Comparison of ENCODE assay signal across 8 cellular contexts in the genomic region with DNA sequence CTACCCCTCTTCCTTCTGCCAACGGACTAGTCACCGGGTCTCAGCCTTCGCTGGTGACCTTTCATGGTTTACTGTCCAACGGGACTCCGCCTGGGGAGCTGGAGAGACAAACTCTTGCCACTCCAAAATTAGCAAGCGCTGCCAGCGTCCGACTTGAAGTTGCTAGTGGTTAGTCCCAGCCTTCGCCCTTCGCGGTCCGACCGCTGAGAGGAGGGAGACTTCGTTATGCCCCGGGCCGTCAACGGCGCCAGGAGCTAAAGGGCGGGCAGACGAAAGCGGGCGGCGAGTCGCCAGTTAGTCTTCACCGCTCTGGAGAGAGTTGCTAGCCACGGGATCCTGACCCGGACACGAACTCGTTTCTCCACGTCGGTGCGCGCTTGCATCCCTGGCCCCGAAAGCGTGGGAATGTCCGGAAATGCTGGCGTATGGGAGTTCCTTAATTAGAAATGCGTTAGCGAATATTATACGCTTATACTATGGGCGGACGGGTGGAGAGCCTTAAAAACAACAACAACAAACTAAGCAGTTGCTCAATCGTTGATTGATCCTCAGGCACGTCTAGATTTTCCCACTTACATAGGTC. TPM values are rescaled to one million over a fixed set of nuclear protein-coding genes. Genes with fewer than 3 reads are reported as not detected.
DNase-seq lines count a peak whose midpoint lies in the region; ATAC-seq, FAIRE-seq and TF ChIP-seq lines count a peak whose summit lies in the region.

No MANE protein-coding gene starts in this region.

- DNase-seq in Caco-2 (peak; percentile 46 to 48), H1 (ENCODE audit: low read depth in 1 of 2, low spot score in 2 of 2) (no peak), mesenchymal stem cell (peak; percentile 70), inferior parietal cortex (ENCODE audit: extremely low spot score) (no peak)
- peak; percentile 55 for DNase-seq in activated CD4-positive, alpha-beta T cell treated with anti-CD3 and anti-CD28 coated beads for 48 hours
- DNase-seq in stimulated activated naive CD4-positive, alpha-beta T cell treated with Interleukin-2 at 50 U/mL for 16 hours (lab: John Stamatoyannopoulos, UW) = peak; percentile 20

- no peak overlapping the region for H3K23ac ChIP-seq in H1 (ENCODE audit: insufficient read length)
- H3K23ac ChIP-seq in mesenchymal stem cell (ENCODE audit: low read length in 2 of 2) = peak overlapping the region; percentile 79 to 96

- no peaks in the 10 kb centered on the region for H3K27me3 ChIP-seq in Caco-2 (replicated peaks; ENCODE audit: control insufficient read depth, insufficient read depth, low read length)
- no peaks in the 10 kb centered on the region for H3K27me3 ChIP-seq in H1 (replicated peaks in 1 of 4; ENCODE audit: control insufficient read depth in 3 of 4, extremely low read depth in 1 of 4, insufficient read depth in 3 of 4, low read length in 3 of 4)
- no peaks in the 10 kb centered on the region for H3K27me3 ChIP-seq in mesenchymal stem cell (ENCODE audit: control insufficient read depth in 1 of 2, insufficient read depth in 1 of 2, low read length in 2 of 2)

- intact Hi-C loops in Caco-2 (cut with micrococcal nuclease; ENCODE audit: unreplicated experiment) = no loop called here

- no peak for TF ChIP-seq POLR2A in H1 (IDR thresholded peaks at IDR 0.05; ENCODE audit: control extremely low read depth in 1 of 2, low read depth in 2 of 2, low read length in 2 of 2)

- peak overlapping the region; percentile 97 for H2BK5ac ChIP-seq in H1 (ENCODE audit: low read depth, low read length)
- H2BK5ac ChIP-seq in mesenchymal stem cell (ENCODE audit: low read depth, low read length, poor library complexity, severe bottlenecking) = peak overlapping the region; percentile 92

- no peak overlapping the region for H2BK20ac ChIP-seq in H1 (ENCODE audit: low read length)

- H4K8ac ChIP-seq in H1 (ENCODE audit: extremely low read depth, insufficient read depth, low read length) = peak overlapping the region; percentile 96
- peak overlapping the region; percentile 84 for H4K8ac ChIP-seq in mesenchymal stem cell (ENCODE audit: low read length)

- peak overlapping the region; percentile 2 for H3K56ac ChIP-seq in H1 (replicated peaks; ENCODE audit: insufficient read length, low read depth, low read length)

- FAIRE-seq in H1 (lab: Jason Lieb, UNC) = no peak

- BruUV-seq in Caco-2 (replicated peaks; lab: Mats Ljungman, UMichigan) = no TSS peak

- no peaks in the 10 kb centered on the region for H3K9me3 Mint-ChIP-seq in Caco-2 (ENCODE audit: unreplicated experiment)

- TF ChIP-seq RAD21 in H1 (IDR thresholded peaks at IDR 0.05 in 1 of 2, conservative IDR thresholded peaks at IDR 0.05 in 1 of 2; ENCODE audit: low read depth in 2 of 2, low read length in 2 of 2) = no peak

- peaks cover 49% of the 10 kb centered on the region for H3K36me3 Mint-ChIP-seq in Caco-2 (ENCODE audit: insufficient read depth, unreplicated experiment)

- H3K4me1 ChIP-seq in Caco-2 (peaks cover 10% of the 10 kb centered on the region), H1 (replicated peaks in 1 of 4; ENCODE audit: control insufficient read depth in 3 of 4, insufficient read depth in 4 of 4, low read length in 3 of 4) (no peaks in the 10 kb centered on the region; a peak in 3 of 7 replicates), mesenchymal stem cell (ENCODE audit: control insufficient read depth, insufficient read depth, low read depth, low read length) (peaks cover 1% of the 10 kb centered on the region)

- H2BK15ac ChIP-seq in H1 (ENCODE audit: low read length) = no peak overlapping the region
- peak overlapping the region; percentile 80 for H2BK15ac ChIP-seq in mesenchymal stem cell (ENCODE audit: low read depth, poor library complexity, severe bottlenecking)

- peak overlapping the region; percentile 87 to 91 for H3K4me2 ChIP-seq in H1 (ENCODE audit: insufficient read depth in 1 of 2, low read depth in 2 of 2, low read length in 2 of 2)
- H3K4me2 ChIP-seq in mesenchymal stem cell (ENCODE audit: low read length, poor library complexity, severe bottlenecking) = peak overlapping the region; percentile 68

- H4K20me1 ChIP-seq in H1 (replicated peaks in 1 of 2; ENCODE audit: control insufficient read depth in 1 of 2, insufficient read depth in 2 of 2, low read length in 2 of 2) = peaks cover 18% of the 10 kb centered on the region in 2 experiments

- H2AK5ac ChIP-seq in H1 (ENCODE audit: low read depth, low read length) (no peak overlapping the region), mesenchymal stem cell (ENCODE audit: low read length, severe bottlenecking) (no peak overlapping the region)

- no peak for TF ChIP-seq EP300 in H1 (IDR thresholded peaks at IDR 0.05; ENCODE audit: borderline replicate concordance in 1 of 2, low read depth in 2 of 2, low read length in 2 of 2)

- H4K91ac ChIP-seq in H1 (replicated peaks; ENCODE audit: insufficient read length, low read length) = no peak overlapping the region
- peak overlapping the region; percentile 96 for H4K91ac ChIP-seq in mesenchymal stem cell (ENCODE audit: low read length)

- H3K23me2 ChIP-seq in H1 (ENCODE audit: low read depth, low read length) = peaks cover 5% of the 10 kb centered on the region; the same call in 1 of the 2 replicates

- H3K4me3 Mint-ChIP-seq in Caco-2 (ENCODE audit: unreplicated experiment) = peak overlapping the region; percentile 97

- CTCF ChIA-PET in Caco-2 (lab: Charles Lee) (no interaction called here), H1 (lab: Charles Lee; ENCODE audit: partially characterized antibody) (interaction anchor here (0.7 kb wide), 1 partner anchor 15 kb away, joined by 3 read pairs; no protein-coding TSS in a partner anchor)

- TF ChIP-seq CTCF in Caco-2 (IDR thresholded peaks at IDR 0.05; ENCODE audit: insufficient read depth in 1 of 2, low read depth in 1 of 2, low read length in 1 of 2, severe bottlenecking in 1 of 2, unreplicated experiment in 1 of 2) = no peak
- TF ChIP-seq CTCF in H1 (IDR thresholded peaks at IDR 0.05; ENCODE audit: control extremely low read depth in 1 of 3, insufficient read depth in 1 of 3, low read depth in 1 of 3, low read length in 3 of 3) = no peak

- H2BK120ac ChIP-seq in H1 (replicated peaks; ENCODE audit: low read depth, low read length) (no peak overlapping the region), mesenchymal stem cell (ENCODE audit: low read depth, low read length) (peak overlapping the region; percentile 97)

- peak overlapping the region; percentile 91 for H3K18ac ChIP-seq in H1 (ENCODE audit: extremely low read depth, low read length)
- peak overlapping the region; percentile 40 to 95 for H3K18ac ChIP-seq in mesenchymal stem cell (ENCODE audit: low read depth in 1 of 2, low read length in 2 of 2)

- H2BK12ac ChIP-seq in H1 (ENCODE audit: low read depth, low read length) (no peak overlapping the region), mesenchymal stem cell (ENCODE audit: low read length in 2 of 2) (peak overlapping the region; percentile 63 to 94)

- H3K4ac ChIP-seq in H1 (replicated peaks; ENCODE audit: insufficient read length, low read depth, low read length) = peak overlapping the region; percentile 83
- peak overlapping the region; percentile 87 to 97 for H3K4ac ChIP-seq in mesenchymal stem cell (ENCODE audit: low read depth in 1 of 2, low read length in 2 of 2)

- H4K5ac ChIP-seq in H1 (ENCODE audit: insufficient read length, low read depth, low read length) = no peak overlapping the region

- H3K79me1 ChIP-seq in H1 (ENCODE audit: low read depth, low read length) (no peaks in the 10 kb centered on the region), mesenchymal stem cell (replicated peaks; ENCODE audit: low read length, poor library complexity, severe bottlenecking) (peaks cover 3% of the 10 kb centered on the region)

- peaks cover 19 to 76% of the 10 kb centered on the region in 2 experiments for H3K79me2 ChIP-seq in H1 (ENCODE audit: control insufficient read depth in 1 of 2, insufficient read depth in 2 of 2, low read length in 2 of 2)

- H3K9ac ChIP-seq in H1 (replicated peaks in 1 of 4; ENCODE audit: extremely low read depth in 1 of 4, low read depth in 3 of 4, low read length in 3 of 4) = peak overlapping the region; percentile 78 to 99 (median 94)
- H3K9ac ChIP-seq in mesenchymal stem cell (ENCODE audit: low read length) = peak overlapping the region; percentile 96

- peak overlapping the region; percentile 99 for H3K27ac Mint-ChIP-seq in Caco-2 (ENCODE audit: unreplicated experiment)

- WGBS in H1 (ENCODE audit: extremely low coverage in 1 of 2, insufficient coverage in 1 of 2, insufficient read length in 1 of 2, insufficient replicate concordance in 2 of 2, low coverage in 1 of 2, low lambda C conversion rate in 2 of 2, missing lambda C conversion rate in 1 of 2), 2 experiments = 0% methylated on average over 42 of the region's 44 CpGs; no CpG with 5 or more reads in 1 of the 2 experiments
- 0% methylated on average over 40 of the region's 44 CpGs for WGBS in mesenchymal stem cell

- no peaks in the 10 kb centered on the region for H3K9me3 ChIP-seq in Caco-2
- H3K9me3 ChIP-seq in KOPT-K1 (ENCODE audit: insufficient read depth, low read length, poor library complexity, severe bottlenecking) = no peaks in the 10 kb centered on the region
- H3K9me3 ChIP-seq in H1 (ENCODE audit: insufficient read depth in 2 of 2, low read depth in 1 of 2, low read length in 1 of 2) = no peaks in the 10 kb centered on the region
- H3K9me3 ChIP-seq in mesenchymal stem cell (ENCODE audit: control insufficient read depth, low read length) = no peaks in the 10 kb centered on the region

- no peaks in the 10 kb centered on the region for H3K27me3 Mint-ChIP-seq in Caco-2 (ENCODE audit: insufficient read depth, unreplicated experiment)

- H3K14ac ChIP-seq in H1 (ENCODE audit: insufficient read length) (no peak overlapping the region), mesenchymal stem cell (ENCODE audit: low read length in 2 of 2) (peak overlapping the region in 1 of 2 experiments; percentile 98)

- H3K4me1 Mint-ChIP-seq in Caco-2 (ENCODE audit: low read depth, unreplicated experiment) = peaks cover 6% of the 10 kb centered on the region

- H3K27ac ChIP-seq in KOPT-K1 (ENCODE audit: low read depth, low read length, poor library complexity, severe bottlenecking) = peak overlapping the region; percentile 99
- peak overlapping the region; percentile 97 for H3K27ac ChIP-seq in H1 (ENCODE audit: low read depth, low read length)
- peak overlapping the region; percentile 75 for H3K27ac ChIP-seq in mesenchymal stem cell (ENCODE audit: low read length, poor library complexity, severe bottlenecking)

- peak; percentile 3 for ATAC-seq in GM21367 (IDR thresholded peaks at IDR 0.05; ENCODE audit: unreplicated experiment)

- POLR2A ChIA-PET in Caco-2 (lab: Charles Lee) = interaction anchor here (0.6 to 0.8 kb wide), 6 partner anchors 8 to 175 kb away, joined by 3 to 12 read pairs (median 4); partner anchors contain the start of genes C3orf80, KPNA4 and TRIM59
- POLR2A ChIA-PET in H1 (lab: Charles Lee; ENCODE audit: partially characterized antibody) = interaction anchor here (0.6 to 2.3 kb wide), 23 partner anchors 9 to 368 kb away, joined by 3 to 26 read pairs (median 4); partner anchors contain the start of genes C3orf80 and TRIM59

- H3K4me3 ChIP-seq in Caco-2 (ENCODE audit: low read depth, low read length) (peak overlapping the region; percentile 96), H1 (ENCODE audit: extremely low read depth in 1 of 4, insufficient read depth in 2 of 4, low read depth in 3 of 4, low read length in 4 of 4) (peak overlapping the region; percentile 84 to 99 (median 92)), mesenchymal stem cell (ENCODE audit: insufficient read depth in 1 of 2, low read depth in 1 of 2, low read length in 2 of 2) (peak overlapping the region; percentile 91 to 95)

- H2AFZ ChIP-seq in H1 (ENCODE audit: low read length) = no peak overlapping the region
- H2AFZ ChIP-seq in mesenchymal stem cell (ENCODE audit: low read depth, low read length) = no peak overlapping the region

- H3K36me3 ChIP-seq in Caco-2 (ENCODE audit: control insufficient read depth, insufficient read depth, low read length) = no peaks in the 10 kb centered on the region
- H3K36me3 ChIP-seq in KOPT-K1 (ENCODE audit: insufficient read depth, low read length) = peaks cover 52% of the 10 kb centered on the region
- peaks cover 0 to 13% (median 3%) of the 10 kb centered on the region in 4 experiments; a peak in 5 of 8 replicates for H3K36me3 ChIP-seq in H1 (ENCODE audit: control insufficient read depth in 2 of 4, insufficient read depth in 4 of 4, low read length in 3 of 4)
- H3K36me3 ChIP-seq in mesenchymal stem cell (ENCODE audit: control insufficient read depth in 1 of 2, insufficient read depth in 2 of 2, low read depth in 1 of 2, low read length in 2 of 2) = peaks cover 0 to 3% of the 10 kb centered on the region in 2 experiments

RNA-seq across cellular contexts. Expression of gene SMC4, which starts 0.7 kb away (rescaled TPM):
- 133 and 136 TPM in 2 replicates for total RNA-seq in Caco-2 (2022)
- total RNA-seq in H1 (2021; fragmentation: NEBNext Ultra II Directional; extraction: Animal tissue kit (Norgen Biotek cat#: 25700)) = 118 and 129 TPM in 2 replicates
- polyA plus RNA-seq in H1 (2011; rRNA removed) = 26.6 and 34.0 TPM in 2 replicates
- 43.2 TPM for polyA plus RNA-seq in H1 (2011; cell fraction: cytosol; rRNA removed)
- 61.2 TPM for polyA plus RNA-seq in H1 (2011; cell fraction: nucleus; rRNA removed)
- 56.6 to 115 TPM (median 74.1 TPM) in 4 replicates for polyA plus RNA-seq in H1 (2012, experiment 1 of 2)
- polyA plus RNA-seq in H1 (2012, experiment 2 of 2) = 7.9 TPM
- 291 TPM for polyA plus RNA-seq in H1 (2013, experiment 1 of 2)
- 273 TPM for polyA plus RNA-seq in H1 (2013, experiment 2 of 2)
- 20.3 and 25.7 TPM in 2 replicates for polyA minus RNA-seq in H1 (2011; rRNA and poly(A)+ RNA removed)
- polyA minus RNA-seq in H1 (2011; cell fraction: cytosol; rRNA and poly(A)+ RNA removed) = 53.5 TPM
- 131 TPM for polyA minus RNA-seq in H1 (2011; cell fraction: nucleus; rRNA and poly(A)+ RNA removed)
- polyA plus RNA-seq in mesenchymal stem cell (2013, experiment 1 of 2) = 111 TPM
- polyA plus RNA-seq in mesenchymal stem cell (2013, experiment 2 of 2) = 103 TPM

RNA-seq across cellular contexts. Expression of gene IFT80, which starts 1.1 kb away (rescaled TPM):
- total RNA-seq in Caco-2 (2022) = 19.3 and 24.9 TPM in 2 replicates
- total RNA-seq in H1 (2021; fragmentation: NEBNext Ultra II Directional; extraction: Animal tissue kit (Norgen Biotek cat#: 25700)) = 22.4 and 25.9 TPM in 2 replicates
- 4.1 and 7.2 TPM in 2 replicates for polyA plus RNA-seq in H1 (2011; rRNA removed)
- 13.3 TPM for polyA plus RNA-seq in H1 (2011; cell fraction: cytosol; rRNA removed)
- polyA plus RNA-seq in H1 (2011; cell fraction: nucleus; rRNA removed) = 5.9 TPM
- 11.1 to 24.6 TPM (median 15.9 TPM) in 4 replicates for polyA plus RNA-seq in H1 (2012, experiment 1 of 2)
- 0.66 TPM for polyA plus RNA-seq in H1 (2012, experiment 2 of 2)
- 15.1 TPM for polyA plus RNA-seq in H1 (2013, experiment 1 of 2)
- polyA plus RNA-seq in H1 (2013, experiment 2 of 2) = 14.0 TPM
- 6.4 and 9.8 TPM in 2 replicates for polyA minus RNA-seq in H1 (2011; rRNA and poly(A)+ RNA removed)
- 6.2 TPM for polyA minus RNA-seq in H1 (2011; cell fraction: cytosol; rRNA and poly(A)+ RNA removed)
- polyA minus RNA-seq in H1 (2011; cell fraction: nucleus; rRNA and poly(A)+ RNA removed) = 31.9 TPM
- 20.1 TPM for polyA plus RNA-seq in mesenchymal stem cell (2013, experiment 1 of 2)
- 18.2 TPM for polyA plus RNA-seq in mesenchymal stem cell (2013, experiment 2 of 2)

RNA-seq across cellular contexts. Expression of gene TRIM59, which starts 49.4 kb away (rescaled TPM):
- 3.8 and 4.5 TPM in 2 replicates for total RNA-seq in Caco-2 (2022)
- total RNA-seq in H1 (2021; fragmentation: NEBNext Ultra II Directional; extraction: Animal tissue kit (Norgen Biotek cat#: 25700)) = 53.4 and 57.8 TPM in 2 replicates
- polyA plus RNA-seq in H1 (2011; rRNA removed) = 7.8 and 11.6 TPM in 2 replicates
- 12.7 TPM for polyA plus RNA-seq in H1 (2011; cell fraction: cytosol; rRNA removed)
- 6.7 TPM for polyA plus RNA-seq in H1 (2011; cell fraction: nucleus; rRNA removed)
- polyA plus RNA-seq in H1 (2012, experiment 1 of 2) = 11.1 to 24.4 TPM (median 17.0 TPM) in 4 replicates
- polyA plus RNA-seq in H1 (2012, experiment 2 of 2) = 3.8 TPM
- 31.0 TPM for polyA plus RNA-seq in H1 (2013, experiment 1 of 2)
- polyA plus RNA-seq in H1 (2013, experiment 2 of 2) = 33.7 TPM
- 20.5 and 32.5 TPM in 2 replicates for polyA minus RNA-seq in H1 (2011; rRNA and poly(A)+ RNA removed)
- 18.6 TPM for polyA minus RNA-seq in H1 (2011; cell fraction: cytosol; rRNA and poly(A)+ RNA removed)
- polyA minus RNA-seq in H1 (2011; cell fraction: nucleus; rRNA and poly(A)+ RNA removed) = 20.5 TPM
- 11.1 TPM for polyA plus RNA-seq in mesenchymal stem cell (2013, experiment 1 of 2)
- polyA plus RNA-seq in mesenchymal stem cell (2013, experiment 2 of 2) = 9.7 TPM

Comparison
In these comparisons a context has a peak if more than half of its experiments do, and no peak if none do; other contexts are left out.
1. DNase-seq: peak in Caco-2 (2 of 2), activated CD4-positive, alpha-beta T cell treated with anti-CD3 and anti-CD28 coated beads for 48 hours (single experiment), mesenchymal stem cell (single experiment) and stimulated activated naive CD4-positive, alpha-beta T cell treated with Interleukin-2 at 50 U/mL for 16 hours (single experiment); none in H1 (0 of 2) and inferior parietal cortex (single experiment).
2. Peak in every context shown above with its lines, with median percentiles within 50 percentile points of each other: H3K4me3 ChIP-seq and H3K27ac ChIP-seq.